28 cellular contexts compared by ENCODE assay signal in genomic region chr1:208357663-208358507, GRCh38.
"Had no signal": no experiment of that assay in that cellular context is flagged by ENCODE, and none has a peak within 500 bp of the region (broad histone marks: within the 10 kb centered on the region; RNA-seq: fewer than 3 reads in every experiment).

No MANE protein-coding gene starts in this region.

- ATAC-seq: esophagus mucosa; foreskin keratinocyte; gastroesophageal sphincter; heart left ventricle; left cardiac atrium; lower lobe of right lung; naive thymus-derived CD8-positive, alpha-beta T cell; sciatic nerve; stimulated activated memory B cell treated with anti-CD40 and anti-IgM and Interleukin-4, amounts not matched to agents 10 μg/mL and 1 μg/mL and 100 μg/mL, for 72 hours; stimulated activated naive CD8-positive, alpha-beta T cell treated with anti-CD3 and anti-CD28 coated beads, Interleukin-15, Interleukin-2, amounts not matched to agents 100 U/mL and 50 U/mL, for 24 hours had no signal

- H3K36me3 ChIP-seq: gastroesophageal sphincter, heart left ventricle, lower lobe of right lung, thoracic aorta, tibial nerve, upper lobe of left lung had no signal

- H3K79me2 ChIP-seq: parathyroid adenoma had no signal

- FAIRE-seq: colon, islet of Langerhans, urothelium cell line had no signal

- H3K27me3 ChIP-seq: dorsolateral prefrontal cortex, gastroesophageal sphincter, heart left ventricle, tibial nerve, upper lobe of left lung had no signal

- H2AFZ ChIP-seq: parathyroid adenoma had no signal

- H3K27ac ChIP-seq: dorsolateral prefrontal cortex, epithelial cell of prostate, foreskin keratinocyte, gastroesophageal sphincter, heart left ventricle, lower lobe of right lung, parathyroid adenoma, thoracic aorta, tibial nerve, upper lobe of left lung had no signal

- H3K9me3 ChIP-seq: gastroesophageal sphincter, lower lobe of right lung, thoracic aorta, tibial nerve, upper lobe of left lung had no signal

- DNase-seq: central memory CD4-positive, alpha-beta T cell; dorsolateral prefrontal cortex; effector CD8-positive, alpha-beta T cell; endodermal cell; foreskin keratinocyte; heart left ventricle; hippocampal formation; left cardiac atrium; lower lobe of right lung; naive thymus-derived CD8-positive, alpha-beta T cell; nephron progenitor cell; nucleus accumbens; stimulated activated CD4-positive, alpha-beta T cell treated with anti-CD3 and anti-CD28 coated beads, Interleukin-2, amount 100 ng/mL, for 24 hours; stimulated activated CD4-positive, alpha-beta T cell treated with anti-CD3 and anti-CD28 coated beads, Interleukin-4, amount 100 ng/mL, for 24 hours; stimulated activated naive CD8-positive, alpha-beta T cell treated with anti-CD3 and anti-CD28 coated beads, Interleukin-15, Interleukin-2, amounts not matched to agents 100 U/mL and 50 U/mL, for 24 hours; substantia nigra; upper lobe of left lung had no signal

- H3K4me1 ChIP-seq: foreskin keratinocyte, gastroesophageal sphincter, heart left ventricle, lower lobe of right lung, parathyroid adenoma, tibial nerve, upper lobe of left lung had no signal

- H3K9ac ChIP-seq: parathyroid adenoma had no signal

- H3K4me3 ChIP-seq: dorsolateral prefrontal cortex, gastroesophageal sphincter, heart left ventricle, lower lobe of right lung, thoracic aorta, tibial nerve, upper lobe of left lung had no signal
